Comparison of ENCODE assay signal across 8 cellular contexts in genomic region chr11:96567193-96567592, GRCh38.
DNase-seq lines count a peak whose midpoint lies in the region; ATAC-seq and TF ChIP-seq lines count a peak whose summit lies in the region.
"Had no signal": no experiment of that assay in that cellular context is flagged by ENCODE, and none has a peak within 500 bp of the region (broad histone marks: within the 10 kb centered on the region; RNA-seq: fewer than 3 reads in every experiment).

No MANE protein-coding gene starts in this region.

- no peaks in the 10 kb centered on the region for H3K4me1 Mint-ChIP-seq in HFFc6 (ENCODE audit: low read depth)
- no peaks in the 10 kb centered on the region for H3K4me1 Mint-ChIP-seq in T-helper 2 cell treated with Interferon-gamma antibody and Interleukin-4, amounts not matched to agents 5 μg/mL and 100 μg/mL, for 36 hours (ENCODE audit: low read depth)

- no peaks in the 10 kb centered on the region for H3K27me3 ChIP-seq in OCI-LY3 (ENCODE audit: low read depth, low read length)
- H3K27me3 ChIP-seq in parathyroid adenoma (ENCODE audit: control insufficient read depth, insufficient read depth, low read length): no peaks in the 10 kb centered on the region

- H3K9me3 ChIP-seq in OCI-LY3 (ENCODE audit: insufficient read depth, low read length) (no peaks in the 10 kb centered on the region), parathyroid adenoma (ENCODE audit: control insufficient read depth, low read length) (no peaks in the 10 kb centered on the region)

- H3K36me3 ChIP-seq in OCI-LY3 (replicated peaks; ENCODE audit: low read depth, low read length) (no peaks in the 10 kb centered on the region), parathyroid adenoma (ENCODE audit: control insufficient read depth, insufficient read depth, low read length) (no peaks in the 10 kb centered on the region)

- H2AFZ ChIP-seq in OCI-LY3 (ENCODE audit: low read depth, low read length): 0 out of 2 replicates have a peak overlapping the region, but pooled peaks have one; percentile 34
- peak overlapping the region; percentile 51 for H2AFZ ChIP-seq in parathyroid adenoma

- H3K27ac ChIP-seq in OCI-LY3 (ENCODE audit: low read length) (no peak overlapping the region), parathyroid adenoma (no peak overlapping the region)

- no peaks in the 10 kb centered on the region for H4K20me1 ChIP-seq in OCI-LY3 (ENCODE audit: insufficient read depth, low read length)

- H3K4me1 ChIP-seq in OCI-LY3 (ENCODE audit: low read length) (no peaks in the 10 kb centered on the region), parathyroid adenoma (no peaks in the 10 kb centered on the region)

- no peaks in the 10 kb centered on the region for H3K27me3 Mint-ChIP-seq in HFFc6 (ENCODE audit: insufficient read depth)
- no peaks in the 10 kb centered on the region for H3K27me3 Mint-ChIP-seq in T-helper 2 cell treated with Interferon-gamma antibody and Interleukin-4, amounts not matched to agents 5 μg/mL and 100 μg/mL, for 36 hours (ENCODE audit: low read depth)

- no peak for ATAC-seq in esophagus mucosa

- H3K36me3 Mint-ChIP-seq in HFFc6 (ENCODE audit: low read depth): no peaks in the 10 kb centered on the region
- no peaks in the 10 kb centered on the region for H3K36me3 Mint-ChIP-seq in T-helper 2 cell treated with Interferon-gamma antibody and Interleukin-4, amounts not matched to agents 5 μg/mL and 100 μg/mL, for 36 hours (ENCODE audit: low read depth)

- H3K4me3 ChIP-seq in OCI-LY3 (ENCODE audit: low read length) (no peak overlapping the region), epithelial cell of proximal tubule (ENCODE audit: low read depth, low read length) (peak overlapping the region; percentile 25), parathyroid adenoma (ENCODE audit: low read depth, low read length) (no peak overlapping the region)

- TF ChIP-seq CTCF in HFFc6 (IDR thresholded peaks at IDR 0.05): no peak
- no peak for TF ChIP-seq CTCF in OCI-LY3 (IDR thresholded peaks at IDR 0.05; ENCODE audit: low read depth, low read length)
- no peak for TF ChIP-seq CTCF in epithelial cell of proximal tubule (conservative IDR thresholded peaks at IDR 0.05; ENCODE audit: low read depth, low read length)
- no peak for TF ChIP-seq CTCF in parathyroid adenoma (IDR thresholded peaks at IDR 0.05)

- no peaks in the 10 kb centered on the region for H3K9me3 Mint-ChIP-seq in HFFc6
- H3K9me3 Mint-ChIP-seq in T-helper 2 cell treated with Interferon-gamma antibody and Interleukin-4, amounts not matched to agents 5 μg/mL and 100 μg/mL, for 36 hours: no peaks in the 10 kb centered on the region

- H3K4me2 ChIP-seq in OCI-LY3 (ENCODE audit: low read length): no peak overlapping the region
- H3K4me2 ChIP-seq in parathyroid adenoma (ENCODE audit: low read length): peak overlapping the region; percentile 38

- peak overlapping the region; percentile 79 for H3K4me3 Mint-ChIP-seq in HFFc6
- no peak overlapping the region for H3K4me3 Mint-ChIP-seq in T-helper 2 cell treated with Interferon-gamma antibody and Interleukin-4, amounts not matched to agents 5 μg/mL and 100 μg/mL, for 36 hours

- H3K79me2 ChIP-seq in OCI-LY3 (ENCODE audit: low read length) (no peaks in the 10 kb centered on the region), parathyroid adenoma (no peaks in the 10 kb centered on the region)

- no peak for DNase-seq in HFFc6
- DNase-seq in epithelial cell of proximal tubule (ENCODE audit: low read depth): no peak
- no peak for DNase-seq in GM19238 (ENCODE audit: insufficient read length, low spot score)
- no peak for DNase-seq in T-helper 2 cell treated with Interferon-gamma antibody and Interleukin-4, amounts not matched to agents 5 μg/mL and 100 μg/mL, for 36 hours (ENCODE audit: low spot score)
- DNase-seq: activated CD4-positive, alpha-beta T cell treated with anti-CD3 and anti-CD28 coated beads for 1 hour had no signal

- H3K9ac ChIP-seq in OCI-LY3 (ENCODE audit: low read length) (no peak overlapping the region), parathyroid adenoma (no peak overlapping the region)

- no peak overlapping the region for H3K27ac Mint-ChIP-seq in HFFc6
- no peak overlapping the region for H3K27ac Mint-ChIP-seq in T-helper 2 cell treated with Interferon-gamma antibody and Interleukin-4, amounts not matched to agents 5 μg/mL and 100 μg/mL, for 36 hours
